7 cellular contexts compared by ENCODE assay signal in genomic region chr9:122122468-122122867, GRCh38. TPM values are rescaled to one million over a fixed set of nuclear protein-coding genes. Genes with fewer than 3 reads are reported as not detected.
"Had no signal": no experiment of that assay in that cellular context is flagged by ENCODE, and none has a peak within 500 bp of the region (broad histone marks: within the 10 kb centered on the region; RNA-seq: fewer than 3 reads in every experiment).

No MANE protein-coding gene starts in this region.

- H3K4me2 ChIP-seq: smooth muscle cell had no signal

- H3K36me3 ChIP-seq: lower lobe of right lung, sigmoid colon, upper lobe of right lung had no signal

- H3K9me3 ChIP-seq: lower lobe of right lung, sigmoid colon, upper lobe of right lung had no signal

- H3K4me3 ChIP-seq: lower lobe of right lung, sigmoid colon, smooth muscle cell, upper lobe of right lung had no signal

- H3K27me3 ChIP-seq: foreskin keratinocyte had no signal

- H3K27ac ChIP-seq: foreskin keratinocyte, lower lobe of right lung, sigmoid colon, upper lobe of right lung had no signal

RNA-seq across cellular contexts. Expression of gene MORN5, which starts 37.2 kb away (rescaled TPM):
- polyA plus RNA-seq: aorta; foreskin keratinocyte; naive thymus-derived CD4-positive, alpha-beta T cell; smooth muscle cell had no signal
